In the genomic region with DNA sequence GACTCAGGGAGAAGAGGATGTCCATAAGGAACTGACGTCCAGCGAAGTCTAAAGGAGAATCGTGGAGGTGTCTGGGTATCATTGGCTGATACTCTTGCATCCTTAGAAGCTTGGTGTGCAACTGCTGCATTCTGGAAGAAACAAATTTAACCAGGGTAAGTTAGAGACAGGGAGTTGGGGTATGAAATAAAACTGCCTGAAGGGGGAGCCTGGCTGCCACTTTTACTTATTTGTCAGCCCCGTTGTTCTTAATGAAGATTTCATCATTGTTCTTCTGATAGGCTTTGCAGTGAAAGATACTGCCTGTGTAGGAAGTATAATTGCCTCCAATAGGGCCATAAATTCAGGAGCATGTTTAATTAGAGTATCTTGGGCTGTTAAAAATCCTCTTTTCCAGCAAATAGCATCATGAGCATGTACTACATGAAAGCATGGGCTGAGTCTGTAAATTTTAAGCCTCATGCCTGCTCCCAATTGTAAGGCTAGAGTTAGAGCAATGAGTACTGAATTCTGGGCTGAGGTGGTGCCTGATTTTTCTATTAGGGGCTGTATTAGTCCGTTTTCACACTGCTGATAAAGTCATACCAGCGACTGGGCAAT, we compare ENCODE assay signal across 8 cellular contexts.
DNase-seq lines count a peak whose midpoint lies in the region; ATAC-seq, FAIRE-seq and TF ChIP-seq lines count a peak whose summit lies in the region.

No MANE protein-coding gene starts in this region.

- peak; percentile 44 for TF ChIP-seq CTCF in AG04450 (IDR thresholded peaks at IDR 0.05; ENCODE audit: low read depth, low read length)
- peak; percentile 67 for TF ChIP-seq CTCF in astrocyte of the cerebellum (IDR thresholded peaks at IDR 0.05; ENCODE audit: low read depth, low read length, missing control alignments)

- POLR2A ChIA-PET in AG04450 (lab: Yijun Ruan, JAX), result no interaction called here

- H3K4me3 ChIP-seq in AG04450 (ENCODE audit: low read depth, low read length) (no peak overlapping the region), astrocyte of the cerebellum (ENCODE audit: low read depth, low read length) (no peak overlapping the region)

- ATAC-seq in HG03066 (IDR thresholded peaks at IDR 0.05; ENCODE audit: low read depth, unreplicated experiment), result peak; percentile 77
- ATAC-seq in left lobe of liver, result peak; percentile 89

- CTCF ChIA-PET in AG04450 (lab: Charles Lee), result interaction anchor here (0.6 to 0.9 kb wide), 2 partner anchors 15 to 422 kb away, joined by 3 read pairs; no protein-coding TSS in a partner anchor

- DNase-seq in AG04450 (ENCODE audit: low read depth, low spot score) (no peak), GM18507 (ENCODE audit: extremely low spot score, insufficient read length, low read depth) (peak; percentile 4), NCI-H748 treated with DMSO at 0.1 percent for 48 hours (lab: John Stamatoyannopoulos, UW) (peak; percentile 49), astrocyte of the cerebellum (ENCODE audit: low read depth) (peak; percentile 31), left lobe of liver (ENCODE audit: low spot score) (no peak), cerebellum (ENCODE audit: low spot score) (no peak)
- no peak for DNase-seq in effector CD8-positive, alpha-beta T cell (lab: John Stamatoyannopoulos, UW)

- no peaks in the 10 kb centered on the region for H3K27me3 ChIP-seq in AG04450 (ENCODE audit: control insufficient read depth, insufficient read depth, low read length)

- H3K27ac ChIP-seq in AG04450 (ENCODE audit: low read depth, low read length), result no peak overlapping the region

- FAIRE-seq in GM18507 (lab: Jason Lieb, UNC), result peak; percentile 73

- in situ Hi-C loops in astrocyte of the cerebellum (cut with HindIII; ENCODE audit: low sequenced_read_pairs), result no loop called here

- peaks cover 10% of the 10 kb centered on the region; the same call in 1 of the 2 replicates for H3K9me3 ChIP-seq in AG04450 (ENCODE audit: control insufficient read depth, insufficient read depth, low read length)

Comparison
In these comparisons a context has a peak if more than half of its experiments do, and no peak if none do; other contexts are left out.
1. DNase-seq: peak in GM18507 (single experiment), NCI-H748 treated with DMSO at 0.1 percent for 48 hours (single experiment) and astrocyte of the cerebellum (single experiment); none in AG04450 (single experiment), left lobe of liver (single experiment), cerebellum (single experiment) and effector CD8-positive, alpha-beta T cell (single experiment).